Comparison of ENCODE assay signal across 12 cellular contexts in the genomic region with DNA sequence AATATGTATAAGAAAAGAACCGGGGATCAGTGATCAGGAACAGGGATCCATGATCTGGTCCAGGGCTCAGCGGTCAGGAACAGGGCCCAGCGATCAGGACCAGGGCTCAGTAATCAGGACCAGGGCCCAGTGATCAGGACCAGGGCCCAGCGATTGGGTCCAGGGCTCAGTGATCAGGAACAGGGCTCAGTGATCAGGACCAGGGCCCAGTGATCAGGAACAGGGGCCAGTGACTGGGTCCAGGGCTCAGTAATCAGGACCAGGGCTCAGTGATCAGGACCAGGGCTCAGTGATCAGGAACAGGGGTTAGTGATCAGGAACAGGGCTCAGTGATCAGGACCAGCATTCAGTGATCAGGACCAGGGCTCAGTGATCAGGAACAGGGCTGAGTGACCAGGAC. TPM values are rescaled to one million over a fixed set of nuclear protein-coding genes. Genes with fewer than 3 reads are reported as not detected.
DNase-seq lines count a peak whose midpoint lies in the region; ATAC-seq, FAIRE-seq and TF ChIP-seq lines count a peak whose summit lies in the region.
"Had no signal": no experiment of that assay in that cellular context is flagged by ENCODE, and none has a peak within 500 bp of the region (broad histone marks: within the 10 kb centered on the region; RNA-seq: fewer than 3 reads in every experiment).

No MANE protein-coding gene starts in this region.

- in situ Hi-C loops in GM12878 (cut with MboI) = loop anchor here (10.0 kb wide), 1 partner anchor 122 kb away; no protein-coding TSS in a partner anchor

- H3K27ac ChIP-seq in A549 (no peak overlapping the region), GM12878 (ENCODE audit: control insufficient read depth, insufficient read depth) (peak overlapping the region; percentile 99), left lung (no peak overlapping the region)
- H3K27ac ChIP-seq: C4-2B had no signal

- WGBS in A549 (ENCODE audit: missing lambda C conversion rate) = 65% methylated on average over 4 of the region's 4 CpGs
- WGBS in GM12878 (ENCODE audit: insufficient coverage, insufficient replicate concordance, low lambda C conversion rate, missing lambda C conversion rate) = 29% methylated on average over 4 of the region's 4 CpGs

- H3K79me2 ChIP-seq in GM12878 (ENCODE audit: control insufficient read depth, insufficient read depth, low read length) = peaks cover 12% of the 10 kb centered on the region

- TF ChIP-seq CTCF in A549 (IDR thresholded peaks at IDR 0.05) (no peak), GM12878 (IDR thresholded peaks at IDR 0.05 in 2 of 3, conservative IDR thresholded peaks at IDR 0.05 in 1 of 3; ENCODE audit: control insufficient read depth in 2 of 3, extremely low read depth in 1 of 3, insufficient read depth in 1 of 3, low read depth in 3 of 3, low read length in 3 of 3) (no peak), left lung (IDR thresholded peaks at IDR 0.05) (no peak)

- no peak for DNase-seq in A549 (ENCODE audit: low read depth in 1 of 2, low spot score in 1 of 2)
- no peak for DNase-seq in GM12878 (ENCODE audit: low read depth, low spot score)
- peak; percentile 26 to 37 for DNase-seq in left lung
- DNase-seq: central memory CD4-positive, alpha-beta T cell; NCI-H748 treated with DMSO at 0.1 percent for 48 hours; stomach had no signal

- H4K20me1 ChIP-seq in GM12878 (ENCODE audit: control insufficient read depth, insufficient read depth) = no peaks in the 10 kb centered on the region

- no TSS peak for BruUV-seq in GM12878 (replicated peaks; lab: Mats Ljungman, UMichigan)

- peak; percentile 25; a peak in 4 of 6 replicates for ATAC-seq in A549
- peak; percentile 3 for ATAC-seq in GM12878
- peak; percentile 47 for ATAC-seq in left lung
- no peak for ATAC-seq in HG03196 (IDR thresholded peaks at IDR 0.05; ENCODE audit: unreplicated experiment)
- ATAC-seq in HG02938 (IDR thresholded peaks at IDR 0.05; ENCODE audit: unreplicated experiment) = no peak
- ATAC-seq in HG03135 (IDR thresholded peaks at IDR 0.05; ENCODE audit: unreplicated experiment) = no peak
- no peak for ATAC-seq in HG03097 (IDR thresholded peaks at IDR 0.05; ENCODE audit: low FRiP score, unreplicated experiment)

- no peak overlapping the region for H2AFZ ChIP-seq in GM12878 (ENCODE audit: control insufficient read depth, low read depth, low read length)

- POLR2A ChIA-PET in A549 (lab: Yijun Ruan, JAX) = no interaction called here
- POLR2A ChIA-PET in GM12878 (lab: Charles Lee) = no interaction called here

- FAIRE-seq in A549 (lab: Jason Lieb, UNC) = peak; percentile 98
- FAIRE-seq in GM12878 (lab: Jason Lieb, UNC) = peak; percentile 81

- CTCF ChIA-PET in A549 (lab: Yijun Ruan, JAX) (no interaction called here), GM12878 (lab: Yijun Ruan, JAX) (no interaction called here)

- H3K4me2 ChIP-seq in A549 (no peak overlapping the region), GM12878 (ENCODE audit: control insufficient read depth, insufficient read depth) (peak overlapping the region; percentile 9)

- H3K4me3 ChIP-seq in A549 (no peak overlapping the region), GM12878 (no peak overlapping the region), left lung (no peak overlapping the region)
- H3K4me3 ChIP-seq: stomach had no signal

- RAD21 ChIA-PET in GM12878 (lab: Charles Lee; ENCODE audit: unreplicated experiment) = no interaction called here

- H3K9me3 ChIP-seq in A549 = no peaks in the 10 kb centered on the region
- no peaks in the 10 kb centered on the region; the same call in 2 of the 3 replicates for H3K9me3 ChIP-seq in GM12878 (replicated peaks; ENCODE audit: control insufficient read depth, insufficient read depth, low read length)
- no peaks in the 10 kb centered on the region for H3K9me3 ChIP-seq in left lung
- H3K9me3 ChIP-seq: stomach had no signal

- H3K27me3 ChIP-seq in GM12878 (replicated peaks in 1 of 2; ENCODE audit: control insufficient read depth in 2 of 2, insufficient read depth in 2 of 2, low read length in 1 of 2) (no peaks in the 10 kb centered on the region), left lung (no peaks in the 10 kb centered on the region)
- H3K27me3 ChIP-seq: stomach had no signal

- peak overlapping the region; percentile 69 for H3K9ac ChIP-seq in GM12878 (ENCODE audit: control insufficient read depth, insufficient read depth, low read length)

- H3K4me1 ChIP-seq in A549 = no peaks in the 10 kb centered on the region
- H3K4me1 ChIP-seq in GM12878 (ENCODE audit: control insufficient read depth, insufficient read depth, low read length) = peaks cover 31% of the 10 kb centered on the region
- H3K4me1 ChIP-seq in left lung = no peaks in the 10 kb centered on the region
- H3K4me1 ChIP-seq: stomach had no signal

- SMC1A ChIA-PET in GM12878 (lab: Charles Lee; ENCODE audit: uncharacterized antibody, unreplicated experiment) = no interaction called here

- intact Hi-C loops in GM12878 (cut with micrococcal nuclease; ENCODE audit: unreplicated experiment) (no loop called here), left lung (cut with DNase I) (loop anchor here in 1 of 2 donors (10.0 kb wide), 1 partner anchor 122 kb away; no protein-coding TSS in a partner anchor)

- H3K36me3 ChIP-seq in GM12878 (ENCODE audit: control insufficient read depth in 2 of 2, insufficient read depth in 2 of 2, low read length in 1 of 2) (no peaks in the 10 kb centered on the region), left lung (no peaks in the 10 kb centered on the region)
- H3K36me3 ChIP-seq: stomach had no signal

- no peak for TF ChIP-seq POLR2A in A549 (IDR thresholded peaks at IDR 0.05; ENCODE audit: low read length)
- peak; percentile 36 for TF ChIP-seq POLR2A in GM19099 (IDR thresholded peaks at IDR 0.05; ENCODE audit: extremely low read depth, insufficient read length, low read depth)
- TF ChIP-seq POLR2A in GM12878 (IDR thresholded peaks at IDR 0.05; ENCODE audit: low read depth, low read length) = peak; percentile 73

- TF ChIP-seq EP300 in A549 (IDR thresholded peaks at IDR 0.05) (no peak), GM12878 (IDR thresholded peaks at IDR 0.05; ENCODE audit: borderline replicate concordance in 1 of 2, control insufficient read depth in 1 of 2, low read depth in 2 of 2, low read length in 2 of 2) (no peak)

- TF ChIP-seq RAD21 in A549 (conservative IDR thresholded peaks at IDR 0.05 in 1 of 2, IDR thresholded peaks at IDR 0.05 in 1 of 2) (no peak), GM12878 (IDR thresholded peaks at IDR 0.05; ENCODE audit: insufficient read depth, low read depth, low read length) (no peak)

TF ChIP-seq in A549, 52 proteins besides CTCF, POLR2A, EP300 and RAD21:
- TF ChIP-seq MAZ (IDR thresholded peaks at IDR 0.05; ENCODE audit: borderline replicate concordance, low read depth, low read length) (no peak), KDM5A (IDR thresholded peaks at IDR 0.05) (no peak), NPAS2 (CRISPR knock-in tag; IDR thresholded peaks at IDR 0.05; ENCODE audit: borderline replicate concordance) (no peak), SMC3 (IDR thresholded peaks at IDR 0.05) (no peak), HOXB5 (CRISPR knock-in tag; IDR thresholded peaks at IDR 0.05) (no peak), KDM1A (IDR thresholded peaks at IDR 0.05; ENCODE audit: low read depth) (no peak)

TF ChIP-seq in GM12878, 131 proteins besides CTCF, POLR2A, EP300 and RAD21:
- TF ChIP-seq TCF3 (IDR thresholded peaks at IDR 0.05; ENCODE audit: borderline replicate concordance, insufficient read depth, low read depth, low read length) (peak; percentile 60; the same call in 1 of the 2 replicates), POU2F2 (IDR thresholded peaks at IDR 0.05; ENCODE audit: borderline replicate concordance, low read depth, low read length) (peak; percentile 33; the same call in 1 of the 3 replicates), SRF (IDR thresholded peaks at IDR 0.05; ENCODE audit: low read depth in 2 of 2, low read length in 2 of 2) (no peak), EED (IDR thresholded peaks at IDR 0.05; ENCODE audit: low read depth) (peak; percentile 13; the same call in 1 of the 2 replicates)

RNA-seq across cellular contexts. Expression of gene TMEM121, which starts 56.3 kb away (rescaled TPM):
- polyA plus RNA-seq in A549 (2011; rRNA removed) (2.3 and 2.4 TPM in 2 replicates), A549 (2017; fragmentation: RNase III; extraction: RNeasy Plus Mini Kit Qiagen cat#74134 plus additional on column Dnase treatment) (4.3 to 5.7 TPM (median 5.6 TPM) in 3 replicates), GM12878 (2011; rRNA removed) (0.04 TPM in 1 of 2 replicates, not detected in the other), GM12878 (2014; fragmentation: Illumina TruSeq; extraction: Trizol) (not detected in 2 replicates), GM12878 (2014; fragmentation: Nextera tagmentation; extraction: Ambion mirVana) (under 1 TPM in 1 of 2 experiments, not detected in 1; 0.27 TPM), GM12878 (2014; rRNA removed) (3.1 and 4.9 TPM in 2 replicates), GM12878 (2016; fragmentation: Nextera tagmentation; extraction: Ambion mirVana) (1 to 10 TPM in 1 of 2 experiments, under 1 TPM in 1; 0.49 to 1.9 TPM)
- 9.5 and 17.3 TPM in 2 replicates for polyA plus RNA-seq in A549 (2012; cell fraction: cytosol; rRNA removed)
- 10.8 and 20.0 TPM in 2 replicates for polyA plus RNA-seq in A549 (2012; cell fraction: nucleus; rRNA removed)
- polyA minus RNA-seq in A549 (2011; rRNA and poly(A)+ RNA removed) = 0.74 and 1.4 TPM in 2 replicates
- 2.2 and 2.7 TPM in 2 replicates for total RNA-seq in GM12878 (2013; cell fraction: nucleolus; rRNA removed)
- total RNA-seq in GM12878 (2014; rRNA removed) (4.9 and 6.6 TPM in 2 replicates), GM12878 (2014; rRNA removed; fragmentation: Illumina TruSeq; extraction: Trizol) (0.09 and 0.13 TPM in 2 replicates), GM12878 (2021) (3.2 and 3.4 TPM in 2 replicates), left lung (1 to 10 TPM; 2.4 to 3.0 TPM)
- not detected for polyA plus RNA-seq in GM12878 (2011; ENCODE audit: low read depth)
- polyA plus RNA-seq in GM12878 (2011; cell fraction: cytosol; rRNA removed) = 0.13 TPM in 1 of 2 replicates, not detected in the other
- 0.07 and 0.12 TPM in 2 replicates for polyA plus RNA-seq in GM12878 (2011; cell fraction: nucleus; rRNA removed)
- 0.30 and 0.35 TPM in 2 replicates for polyA plus RNA-seq in GM12878 (2012)
- polyA minus RNA-seq in GM12878 (2011; rRNA and poly(A)+ RNA removed) = not detected in 2 replicates
- polyA minus RNA-seq in GM12878 (2011; cell fraction: cytosol; rRNA and poly(A)+ RNA removed) = not detected in 2 replicates
- polyA minus RNA-seq in GM12878 (2011; cell fraction: nucleus; rRNA and poly(A)+ RNA removed) = 0.12 and 0.29 TPM in 2 replicates

Comparison
In these comparisons a context has a peak if more than half of its experiments do, and no peak if none do; other contexts are left out.
1. ATAC-seq: peak in A549 (2 of 2), GM12878 (single experiment) and left lung (single experiment); none in HG03196 (single experiment), HG02938 (single experiment), HG03135 (single experiment) and HG03097 (single experiment).
2. DNase-seq: peak in left lung (2 of 2); none in A549 (0 of 2) and GM12878 (single experiment).
3. Of the 24 proteins assayed by ChIP-seq in both GM12878 and A549: peak only in GM12878: POLR2A; only in A549: none; in both: none; in neither: 23.